In the genomic region with DNA sequence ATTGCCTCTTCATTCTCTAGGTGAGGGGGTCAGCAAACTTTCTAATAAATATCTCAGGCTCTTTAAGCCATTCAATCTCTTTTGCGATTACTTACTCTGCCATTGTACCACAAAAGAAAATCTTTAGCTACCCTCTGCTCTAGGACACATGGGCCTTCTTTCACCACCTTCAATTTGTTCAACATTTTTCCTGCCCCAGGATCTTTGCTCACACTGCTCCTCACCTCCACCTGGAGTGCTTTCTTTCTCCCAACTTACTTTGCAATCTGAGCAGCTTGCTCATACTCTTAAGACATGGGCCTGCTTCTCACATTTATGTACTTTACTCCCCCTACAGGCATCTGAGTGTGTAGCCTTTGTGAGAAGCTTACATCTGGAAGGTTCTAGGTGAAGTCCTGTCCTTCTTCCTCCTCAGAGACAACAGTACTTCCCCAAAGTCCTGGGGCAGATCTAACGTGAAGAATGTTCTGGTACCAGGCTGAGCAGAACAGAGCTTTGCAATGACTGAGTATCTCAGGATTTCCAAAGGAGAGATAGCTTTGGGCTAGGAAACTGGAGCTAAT, we compare ENCODE assay signal across 8 cellular contexts. TPM values are rescaled to one million over a fixed set of nuclear protein-coding genes. Genes with fewer than 3 reads are reported as not detected.
A peak's percentile ranks its signal among the peaks of the same experiment; 100 is the strongest.
DNase-seq lines count a peak whose midpoint lies in the region; ATAC-seq, FAIRE-seq and TF ChIP-seq lines count a peak whose summit lies in the region.

No MANE protein-coding gene starts in this region.

- no peak for TF ChIP-seq POLR2A in testis (IDR thresholded peaks at IDR 0.05)

- no peak for FAIRE-seq in D721Med (lab: Jason Lieb, UNC)

- H3K4me3 ChIP-seq in fibroblast of villous mesenchyme (ENCODE audit: low read depth, low read length): no peak overlapping the region
- H3K4me3 ChIP-seq in testis: no peak overlapping the region

- TF ChIP-seq CTCF in D721Med (IDR thresholded peaks at IDR 0.05; ENCODE audit: insufficient read depth, missing control alignments) (peak; percentile 50), fibroblast of villous mesenchyme (IDR thresholded peaks at IDR 0.05; ENCODE audit: insufficient read depth, low read depth, low read length) (peak; percentile 85), testis (IDR thresholded peaks at IDR 0.05) (peak in 2 of 3 experiments; percentile 21 to 24)

- intact Hi-C loops in testis (cut with DNase I; ENCODE audit: low total_unique reads): no loop called here

- 74% methylated on average over 2 of the region's 2 CpGs for WGBS in testis, 2 donors

- H3K27me3 ChIP-seq in testis: no peaks in the 10 kb centered on the region

- ATAC-seq in GM19035 (IDR thresholded peaks at IDR 0.05; ENCODE audit: unreplicated experiment): peak; percentile 93
- peak; percentile 83 for ATAC-seq in HG03196 (IDR thresholded peaks at IDR 0.05; ENCODE audit: unreplicated experiment)
- ATAC-seq in HG02970 (IDR thresholded peaks at IDR 0.05; ENCODE audit: low FRiP score, unreplicated experiment): no peak

- H3K36me3 ChIP-seq in testis (ENCODE audit: low read depth, missing control alignments): no peaks in the 10 kb centered on the region

- no peak overlapping the region for H3K27ac ChIP-seq in testis

- no peaks in the 10 kb centered on the region for H3K4me1 ChIP-seq in testis

- no peaks in the 10 kb centered on the region for H3K9me3 ChIP-seq in testis

- DNase-seq in D721Med (ENCODE audit: insufficient read length, low spot score): no peak
- DNase-seq in SK-N-DZ (ENCODE audit: low spot score): peak; percentile 32
- peak; percentile 74 for DNase-seq in fibroblast of villous mesenchyme (ENCODE audit: low read depth)
- peak; percentile 41 for DNase-seq in testis
- no peak for DNase-seq in HK-2 (ENCODE audit: unreplicated experiment)

RNA-seq across cellular contexts. Expression of gene PRDM5, which starts 55.0 kb away (rescaled TPM):
- polyA plus RNA-seq in SK-N-DZ (2014; cell fraction: cytosol; rRNA removed): 5.9 and 9.2 TPM in 2 replicates
- polyA plus RNA-seq in SK-N-DZ (2014; cell fraction: nucleus; rRNA removed): 9.9 and 11.3 TPM in 2 replicates
- total RNA-seq in fibroblast of villous mesenchyme (23.8 and 30.7 TPM in 2 replicates), testis (10 to 100 TPM; 19.1 to 21.9 TPM)
- polyA plus RNA-seq in testis (ENCODE audit: insufficient read depth, low read depth, low replicate concordance): 8.2 TPM

Comparison
In these comparisons a context has a peak if more than half of its experiments do, and no peak if none do; other contexts are left out.
1. DNase-seq: peak in SK-N-DZ (single experiment), fibroblast of villous mesenchyme (single experiment) and testis (single experiment); none in D721Med (single experiment) and HK-2 (single experiment).
2. CTCF ChIP-seq: peak in every context shown above with its lines; median percentile 85 in fibroblast of villous mesenchyme; 50 in D721Med; 22 in testis.